In genomic region chr13:92074658-92075057, GRCh38 we compare ENCODE assay signal across 9 cellular contexts.
DNase-seq lines count a peak whose midpoint lies in the region; ATAC-seq, FAIRE-seq and TF ChIP-seq lines count a peak whose summit lies in the region.
"Had no signal": no experiment of that assay in that cellular context is flagged by ENCODE, and none has a peak within 500 bp of the region (broad histone marks: within the 10 kb centered on the region; RNA-seq: fewer than 3 reads in every experiment).

No MANE protein-coding gene starts in this region.

- ATAC-seq in Right ventricle myocardium inferior = no peak
- ATAC-seq in HG02973 (IDR thresholded peaks at IDR 0.05; ENCODE audit: unreplicated experiment) = no peak
- no peak for ATAC-seq in omental fat pad (ENCODE audit: low FRiP score)
- ATAC-seq in esophagus mucosa = no peak

- no peaks in the 10 kb centered on the region for H3K9me3 ChIP-seq in left ventricle myocardium inferior (replicated peaks)
- H3K9me3 ChIP-seq: SJCRH30 had no signal

- H3K4me3 ChIP-seq in left ventricle myocardium inferior (no peak overlapping the region), fibroblast of pulmonary artery (replicated peaks; ENCODE audit: low read depth, low read length) (no peak overlapping the region)
- H3K4me3 ChIP-seq: SJCRH30 had no signal

- H3K27ac ChIP-seq in left ventricle myocardium inferior (replicated peaks) = no peak overlapping the region
- H3K27ac ChIP-seq: SJCRH30 had no signal

- H3K36me3 ChIP-seq in left ventricle myocardium inferior = no peaks in the 10 kb centered on the region
- H3K36me3 ChIP-seq: SJCRH30 had no signal

- H3K4me1 ChIP-seq in left ventricle myocardium inferior = no peaks in the 10 kb centered on the region
- H3K4me1 ChIP-seq: SJCRH30 had no signal

- TF ChIP-seq CTCF in left ventricle myocardium inferior (IDR thresholded peaks at IDR 0.05; ENCODE audit: borderline replicate concordance) = peak; percentile 47
- TF ChIP-seq CTCF in fibroblast of pulmonary artery (IDR thresholded peaks at IDR 0.05; ENCODE audit: low read length, missing control alignments) = peak; percentile 37
- no peak for TF ChIP-seq CTCF in omental fat pad (IDR thresholded peaks at IDR 0.05)

- no peak for DNase-seq in left ventricle myocardium inferior
- DNase-seq in Right ventricle myocardium inferior (ENCODE audit: missing footprints) = no peak
- DNase-seq in NOMO-1 (lab: John Stamatoyannopoulos, UW; ENCODE audit: unreplicated experiment in 2 of 2) = peak; percentile 13 to 23
- peak; percentile 11 for DNase-seq in fibroblast of pulmonary artery (ENCODE audit: low read depth)
- peak; percentile 7 for DNase-seq in urothelium cell line (ENCODE audit: low spot score)
- no peak for DNase-seq in omental fat pad (ENCODE audit: low spot score)

- no peaks in the 10 kb centered on the region for H3K27me3 ChIP-seq in left ventricle myocardium inferior (ENCODE audit: low read depth)
- H3K27me3 ChIP-seq: SJCRH30 had no signal

- no peak for FAIRE-seq in urothelium cell line (lab: Jason Lieb, UNC)

- intact Hi-C loops in left ventricle myocardium inferior (cut with micrococcal nuclease) = no loop called here
- intact Hi-C loops in Right ventricle myocardium inferior (cut with DNase I) = loop anchor here (5.0 kb wide), 1 partner anchor 257 kb away; no protein-coding TSS in a partner anchor

Comparison
In these comparisons a context has a peak if more than half of its experiments do, and no peak if none do; other contexts are left out.
1. DNase-seq: peak in NOMO-1 (2 of 2), fibroblast of pulmonary artery (single experiment) and urothelium cell line (single experiment); none in left ventricle myocardium inferior (single experiment), Right ventricle myocardium inferior (single experiment) and omental fat pad (single experiment).
2. CTCF ChIP-seq: peak in left ventricle myocardium inferior (single experiment) and fibroblast of pulmonary artery (single experiment); none in omental fat pad (0 of 3).